ENCODE assay signal across 1 cellular context in genomic region chr12:120979862-120980696, GRCh38.
TF ChIP-seq lines count a peak whose summit lies in the region.

No MANE protein-coding gene starts in this region.

TF ChIP-seq in HepG2, 621 proteins besides CTCF, POLR2A, EP300 and RAD21 (continued from another document and continues in another):
- TF ChIP-seq TRAFD1 (CRISPR knock-in tag; IDR thresholded peaks at IDR 0.05; ENCODE audit: borderline replicate concordance) (no peak), MEF2D (CRISPR knock-in tag; IDR thresholded peaks at IDR 0.05) (no peak), SIN3A (IDR thresholded peaks at IDR 0.05; ENCODE audit: borderline replicate concordance, low read depth, low read length) (peak; percentile 64; the same call in 1 of the 2 replicates), PRDM15 (CRISPR knock-in tag; IDR thresholded peaks at IDR 0.05) (no peak), ZBTB34 (CRISPR knock-in tag; IDR thresholded peaks at IDR 0.05) (no peak), HNRNPLL (IDR thresholded peaks at IDR 0.05; ENCODE audit: low read depth, low read length, poor library complexity, severe bottlenecking) (no peak), ZNF543 (CRISPR knock-in tag; IDR thresholded peaks at IDR 0.05) (peak; percentile 89), SRSF1 (optimal IDR thresholded peaks at IDR 0.05; ENCODE audit: low read depth, low read length) (peak; percentile 68), RARG (CRISPR knock-in tag; IDR thresholded peaks at IDR 0.05; ENCODE audit: low read depth) (no peak), SP2 (CRISPR knock-in tag; IDR thresholded peaks at IDR 0.05) (no peak), KAT7 (CRISPR knock-in tag; IDR thresholded peaks at IDR 0.05; ENCODE audit: borderline replicate concordance) (no peak), ZNF562 (CRISPR knock-in tag; IDR thresholded peaks at IDR 0.05; ENCODE audit: borderline replicate concordance) (no peak), EHMT2 (IDR thresholded peaks at IDR 0.05; ENCODE audit: borderline replicate concordance, low read depth, low read length) (no peak; the same call in 1 of the 2 replicates), MED13 (CRISPR knock-in tag; IDR thresholded peaks at IDR 0.05) (peak; percentile 80; the same call in 1 of the 2 replicates), KAT8 (CRISPR knock-in tag; IDR thresholded peaks at IDR 0.05) (peak; percentile 35; the same call in 1 of the 2 replicates), SNAPC2 (CRISPR knock-in tag; IDR thresholded peaks at IDR 0.05) (peak; percentile 90), ZNF124 (CRISPR knock-in tag; IDR thresholded peaks at IDR 0.05) (no peak), PRMT3 (CRISPR knock-in tag; IDR thresholded peaks at IDR 0.05; ENCODE audit: borderline replicate concordance, low read depth) (0 out of 2 replicates have a peak, but pooled peaks have one; percentile 62), POLR2AphosphoS5 (IDR thresholded peaks at IDR 0.05; ENCODE audit: low read depth, low read length) (peak; percentile 43), ZNF597 (CRISPR knock-in tag; IDR thresholded peaks at IDR 0.05) (no peak), HOXD1 (CRISPR knock-in tag; IDR thresholded peaks at IDR 0.05) (no peak), ZKSCAN1 (IDR thresholded peaks at IDR 0.05; ENCODE audit: low read length) (no peak), MIXL1 (CRISPR knock-in tag; IDR thresholded peaks at IDR 0.05) (no peak), KDM6A (CRISPR knock-in tag; IDR thresholded peaks at IDR 0.05; ENCODE audit: low read depth) (peak; percentile 77), JDP2 (CRISPR knock-in tag; IDR thresholded peaks at IDR 0.05; ENCODE audit: borderline replicate concordance) (no peak), GLI4 (CRISPR knock-in tag; IDR thresholded peaks at IDR 0.05; ENCODE audit: borderline replicate concordance) (no peak), ATF2 (CRISPR knock-in tag; IDR thresholded peaks at IDR 0.05) (0 out of 2 replicates have a peak, but pooled peaks have one; percentile 34), PLRG1 (conservative IDR thresholded peaks at IDR 0.05) (no peak), DNMT1 (CRISPR knock-in tag; IDR thresholded peaks at IDR 0.05) (no peak), ZNF251 (CRISPR knock-in tag; IDR thresholded peaks at IDR 0.05) (no peak), ZNF549 (CRISPR knock-in tag; IDR thresholded peaks at IDR 0.05) (no peak), ETV5 (CRISPR knock-in tag; IDR thresholded peaks at IDR 0.05; ENCODE audit: borderline replicate concordance) (peak; percentile 55; the same call in 1 of the 2 replicates), SOX13 (IDR thresholded peaks at IDR 0.05) (peak; percentile 36; the same call in 1 of the 2 replicates), SOX13 (CRISPR knock-in tag; conservative IDR thresholded peaks at IDR 0.05 in 1 of 2, IDR thresholded peaks at IDR 0.05 in 1 of 2) (peak in 1 of 2 experiments; percentile 67; a peak in 1 of 4 replicates), ZNF280B (CRISPR knock-in tag; IDR thresholded peaks at IDR 0.05; ENCODE audit: borderline replicate concordance) (no peak; the same call in 1 of the 2 replicates), CBX5 (CRISPR knock-in tag; IDR thresholded peaks at IDR 0.05; ENCODE audit: borderline replicate concordance) (no peak), TEF (CRISPR knock-in tag; IDR thresholded peaks at IDR 0.05) (no peak), GTF2F1 (IDR thresholded peaks at IDR 0.05; ENCODE audit: low read length) (no peak), CREM (IDR thresholded peaks at IDR 0.05) (no peak), CREM (CRISPR knock-in tag; IDR thresholded peaks at IDR 0.05) (no peak), SYNCRIP (IDR thresholded peaks at IDR 0.05; ENCODE audit: insufficient read depth, low read depth, low read length) (no peak), AFF4 (CRISPR knock-in tag; IDR thresholded peaks at IDR 0.05) (peak; percentile 89), PHF8 (CRISPR knock-in tag; IDR thresholded peaks at IDR 0.05) (peak; percentile 42; the same call in 1 of the 2 replicates), ZBTB10 (CRISPR knock-in tag; IDR thresholded peaks at IDR 0.05; ENCODE audit: borderline replicate concordance) (no peak; the same call in none of the 2 replicates), E2F5 (CRISPR knock-in tag; conservative IDR thresholded peaks at IDR 0.05) (no peak), POGZ (CRISPR knock-in tag; IDR thresholded peaks at IDR 0.05) (peak; percentile 32; the same call in 1 of the 2 replicates)
